Comparison of ENCODE assay signal across 9 cellular contexts in the genomic region with DNA sequence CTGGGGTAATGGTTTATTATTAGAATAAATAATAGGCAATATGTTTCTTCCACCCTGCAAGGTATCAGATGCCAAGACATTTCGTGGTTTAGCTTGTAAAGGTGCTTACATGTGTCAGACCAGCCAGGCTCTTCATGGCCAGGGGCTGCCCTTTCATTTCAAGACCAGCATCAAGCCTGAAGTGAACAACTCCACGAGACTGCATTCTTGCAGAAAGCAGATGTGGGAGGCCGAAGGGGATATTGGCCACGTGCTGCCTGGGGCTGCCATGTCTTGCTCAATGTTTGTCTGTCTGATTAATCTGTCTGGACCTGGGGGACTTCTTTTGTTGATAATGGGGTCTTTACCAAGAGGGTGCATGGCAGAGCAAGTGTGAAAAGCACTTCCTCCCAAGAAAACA.
"Had no signal": no experiment of that assay in that cellular context is flagged by ENCODE, and none has a peak within 500 bp of the region (broad histone marks: within the 10 kb centered on the region; RNA-seq: fewer than 3 reads in every experiment).

No MANE protein-coding gene starts in this region.

- H3K4me3 ChIP-seq: GM23338, K562 had no signal

- ATAC-seq: GM23338, K562 had no signal

- H2AFZ ChIP-seq: GM23338 had no signal

- H3K9me3 Mint-ChIP-seq: H9 had no signal

- H3K4me2 ChIP-seq: GM23338 had no signal

- H3K27ac Mint-ChIP-seq: GM23338, H9 had no signal

- DNase-seq: H9, HCEC 1CT, IMR-90, KG1 had no signal

- H3K27ac ChIP-seq: HL-60 had no signal

- FAIRE-seq: H1, H54, K562 had no signal

- H3K4me3 Mint-ChIP-seq: GM23338, H9 had no signal
